8 cellular contexts compared by ENCODE assay signal in the genomic region with DNA sequence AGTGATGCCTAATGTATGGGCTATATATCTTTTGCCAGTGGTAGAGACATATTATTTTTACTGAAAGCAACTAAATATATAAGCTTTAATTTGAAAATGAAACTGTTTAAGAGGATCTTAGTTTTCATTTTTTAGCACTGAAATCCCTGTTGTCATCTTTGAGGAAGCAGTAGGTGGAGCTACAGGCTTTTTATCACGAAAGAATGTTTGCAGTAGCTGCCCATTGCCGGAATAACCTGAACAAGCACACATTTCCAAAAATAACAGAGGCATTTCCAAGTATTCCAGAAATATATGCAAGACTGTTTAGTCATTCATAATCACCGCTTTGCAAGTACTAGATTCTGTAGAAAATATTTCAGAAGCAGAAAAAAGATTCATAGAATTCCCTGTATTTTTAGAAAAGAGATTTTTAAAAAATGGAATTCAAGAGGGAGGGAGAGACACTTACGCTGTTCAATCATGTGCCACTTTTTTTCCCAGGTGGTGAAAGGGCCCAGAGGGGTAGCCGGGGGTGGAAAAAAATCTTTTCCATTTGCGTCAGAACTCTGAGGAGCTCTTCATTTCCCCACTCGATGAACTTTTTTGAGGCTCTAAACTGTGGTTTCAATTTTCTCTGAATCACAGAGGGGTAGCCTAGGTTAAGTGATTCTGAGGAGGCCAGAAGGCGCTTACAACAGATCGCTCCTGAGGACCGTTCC.
DNase-seq lines count a peak whose midpoint lies in the region; ATAC-seq and TF ChIP-seq lines count a peak whose summit lies in the region.

No MANE protein-coding gene starts in this region.

- peak; percentile 1 for DNase-seq in GM04504 (ENCODE audit: low read depth)
- peak; percentile 78 for DNase-seq in NCI-H146 treated with DMSO at 0.1 percent for 48 hours (lab: John Stamatoyannopoulos, UW; ENCODE audit: unreplicated experiment)
- no peak for DNase-seq in ascending aorta (ENCODE audit: low spot score in 2 of 2)
- DNase-seq in kidney tubule cell (ENCODE audit: low spot score) = peak; percentile 65
- no peak for DNase-seq in Peyer's patch
- no peak for DNase-seq in T-cell

- no peak overlapping the region for H3K27ac Mint-ChIP-seq in T-cell

- intact Hi-C loops in ascending aorta (cut with DNase I) = loop anchor here (2.0 to 10.0 kb wide), 7 partner anchors 103 to 1749 kb away; partner anchors contain the start of genes BMP2 and TMX4

- H3K27me3 ChIP-seq in ascending aorta (no peaks in the 10 kb centered on the region), Peyer's patch (no peaks in the 10 kb centered on the region)

- peak overlapping the region; percentile 25 to 43 for H3K4me3 ChIP-seq in ascending aorta
- no peak overlapping the region for H3K4me3 ChIP-seq in Peyer's patch

- H3K4me3 Mint-ChIP-seq in T-cell = no peak overlapping the region

- H3K27me3 Mint-ChIP-seq in T-cell = peaks cover 0 to 2% of the 10 kb centered on the region in 2 donors

- no peak for TF ChIP-seq POLR2A in Peyer's patch (IDR thresholded peaks at IDR 0.05)

- H3K36me3 Mint-ChIP-seq in T-cell = no peaks in the 10 kb centered on the region

- CTCF ChIA-PET in T-cell (lab: Charles Lee) = no interaction called here

- peak overlapping the region; percentile 45 to 65 for H3K27ac ChIP-seq in ascending aorta
- peak overlapping the region in 2 of 4 donors; percentile 23 to 61 for H3K27ac ChIP-seq in Peyer's patch

- TF ChIP-seq CTCF in ascending aorta (IDR thresholded peaks at IDR 0.05) = peak; percentile 33 to 49 (median 35)
- peak in 3 of 6 experiments; percentile 30 to 46 (median 35) for TF ChIP-seq CTCF in Peyer's patch (IDR thresholded peaks at IDR 0.05)

- H3K36me3 ChIP-seq in ascending aorta (no peaks in the 10 kb centered on the region), Peyer's patch (no peaks in the 10 kb centered on the region)

- ATAC-seq in GM21528 (IDR thresholded peaks at IDR 0.05; ENCODE audit: low FRiP score, unreplicated experiment) (no peak), GM18907 (IDR thresholded peaks at IDR 0.05; ENCODE audit: unreplicated experiment) (no peak), T-cell (replicated peaks in 1 of 4) (no peak)

- no peaks in the 10 kb centered on the region for H3K4me1 Mint-ChIP-seq in T-cell

- H3K9me3 ChIP-seq in ascending aorta = no peaks in the 10 kb centered on the region
- no peaks in the 10 kb centered on the region for H3K9me3 ChIP-seq in Peyer's patch

- H3K9me3 Mint-ChIP-seq in T-cell = peaks cover 0 to 4% (median 2%) of the 10 kb centered on the region in 3 donors

- H3K4me1 ChIP-seq in ascending aorta = peaks cover 0 to 7% of the 10 kb centered on the region in 2 donors
- no peaks in the 10 kb centered on the region for H3K4me1 ChIP-seq in Peyer's patch

- POLR2A ChIA-PET in T-cell (lab: Charles Lee) = no interaction called here

Comparison
In these comparisons a context has a peak if more than half of its experiments do, and no peak if none do; other contexts are left out.
1. DNase-seq: peak in GM04504 (single experiment), NCI-H146 treated with DMSO at 0.1 percent for 48 hours (single experiment) and kidney tubule cell (single experiment); none in ascending aorta (0 of 2), Peyer's patch (0 of 3) and T-cell (0 of 34).
2. H3K4me3 ChIP-seq: peak in ascending aorta (2 of 2); none in Peyer's patch (0 of 4).